22 cellular contexts compared by ENCODE assay signal in the genomic region with DNA sequence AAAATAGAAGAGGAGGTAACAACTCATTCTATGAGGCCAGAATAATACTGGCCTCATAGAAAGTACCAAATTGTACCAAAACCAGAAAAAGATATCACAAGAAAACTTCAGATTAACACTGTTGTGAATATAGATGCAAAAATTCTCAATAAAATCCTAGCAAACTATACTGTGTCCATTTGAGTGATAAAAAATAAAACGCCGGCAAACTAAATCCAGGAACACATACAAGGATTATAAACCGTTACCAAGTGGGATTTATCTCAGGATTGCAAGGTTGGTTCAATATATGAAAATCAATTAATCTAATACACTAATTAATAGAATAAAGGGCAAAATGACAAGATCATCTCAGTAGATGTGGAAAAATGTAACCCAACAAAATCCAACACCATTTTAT. TPM values are rescaled to one million over a fixed set of nuclear protein-coding genes. Genes with fewer than 3 reads are reported as not detected.
DNase-seq lines count a peak whose midpoint lies in the region; ATAC-seq, FAIRE-seq and TF ChIP-seq lines count a peak whose summit lies in the region.
"Had no signal": no experiment of that assay in that cellular context is flagged by ENCODE, and none has a peak within 500 bp of the region (broad histone marks: within the 10 kb centered on the region; RNA-seq: fewer than 3 reads in every experiment).

No MANE protein-coding gene starts in this region.

- FAIRE-seq in K562 (lab: Jason Lieb, UNC), result no peak
- FAIRE-seq: A549, GM12878, GM12892, GM18507 had no signal

- H2AFZ ChIP-seq in MM.1S (ENCODE audit: low read length), result no peak overlapping the region
- no peak overlapping the region for H2AFZ ChIP-seq in K562 (ENCODE audit: low read depth, low read length)

- in situ Hi-C loops in K562 (cut with MboI), result no loop called here

- H3K79me2 ChIP-seq in MM.1S (ENCODE audit: low read length), result no peaks in the 10 kb centered on the region
- no peaks in the 10 kb centered on the region for H3K79me2 ChIP-seq in K562 (ENCODE audit: control insufficient read depth, insufficient read depth, low read length)

- H3K27ac ChIP-seq in BLaER1 (no peak overlapping the region), MM.1S (ENCODE audit: low read length) (no peak overlapping the region), K562 (ENCODE audit: extremely low read depth, low read depth, low read length) (no peak overlapping the region)
- H3K27ac ChIP-seq: 22Rv1, A549, C4-2B had no signal

- H3K4me1 ChIP-seq in BLaER1 (peaks cover 27% of the 10 kb centered on the region), MM.1S (ENCODE audit: low read length) (peaks cover 11% of the 10 kb centered on the region; the same call in 1 of the 2 replicates), K562 (replicated peaks in 1 of 2; ENCODE audit: control insufficient read depth in 2 of 2, insufficient read depth in 2 of 2, low read length in 2 of 2) (no peaks in the 10 kb centered on the region; a peak in 2 of 5 replicates)

- H3K9me3 ChIP-seq in BLaER1, result peaks cover 14% of the 10 kb centered on the region; the same call in 1 of the 2 replicates
- no peaks in the 10 kb centered on the region for H3K9me3 ChIP-seq in MM.1S (replicated peaks; ENCODE audit: insufficient read depth, low read length)
- H3K9me3 ChIP-seq in K562 (replicated peaks; ENCODE audit: control insufficient read depth, insufficient read depth, low read depth, low read length), result no peaks in the 10 kb centered on the region

- BruUV-seq in K562 (replicated peaks; lab: Mats Ljungman, UMichigan), result no TSS peak

- no peaks in the 10 kb centered on the region for H3F3A ChIP-seq in MM.1S (ENCODE audit: insufficient read depth, low read length)

- TF ChIP-seq RAD21 in K562 (CRISPR knock-in tag; conservative IDR thresholded peaks at IDR 0.05 in 1 of 2, IDR thresholded peaks at IDR 0.05 in 1 of 2), result no peak

- no peak for DNase-seq in MM.1S
- no peak for DNase-seq in K562 (ENCODE audit: extremely low read depth in 1 of 4, low spot score in 3 of 4)
- DNase-seq in posterior cingulate gyrus, result no peak
- DNase-seq: AML-193; CD4-positive, alpha-beta T cell; CD8-positive, alpha-beta T cell; COR-L47; DMS 273 treated with DMSO at 0.1 percent for 48 hours; DMS153; DMS53; DMS79; DND-41; EL; GDM1 had no signal

- CTCF ChIA-PET in K562 (lab: Yijun Ruan, JAX; ENCODE audit: low intra/inter-chr PET ratio), result no interaction called here

- H3K36me3 ChIP-seq in BLaER1, result no peaks in the 10 kb centered on the region
- no peaks in the 10 kb centered on the region for H3K36me3 ChIP-seq in MM.1S (replicated peaks; ENCODE audit: insufficient read depth, low read length)
- no peaks in the 10 kb centered on the region for H3K36me3 ChIP-seq in K562 (ENCODE audit: control insufficient read depth, insufficient read depth, low read length)

- H3K4me3 ChIP-seq in BLaER1 (no peak overlapping the region), MM.1S (ENCODE audit: low read length) (no peak overlapping the region), K562 (no peak overlapping the region)
- H3K4me3 ChIP-seq: A549, GM12878 had no signal

- POLR2A ChIA-PET in K562 (lab: Yijun Ruan, JAX), result no interaction called here

- intact Hi-C loops in K562 (cut with micrococcal nuclease), result no loop called here
- intact Hi-C loops in posterior cingulate gyrus (cut with DNase I), result no loop called here

- no peak overlapping the region for H3K9ac ChIP-seq in BLaER1
- H3K9ac ChIP-seq in MM.1S (ENCODE audit: low read length), result no peak overlapping the region
- H3K9ac ChIP-seq in K562 (ENCODE audit: insufficient read depth in 1 of 2, low read depth in 2 of 2, low read length in 2 of 2), result no peak overlapping the region

- H3K4me2 ChIP-seq in BLaER1, result peak overlapping the region; percentile 43; the same call in 1 of the 2 replicates
- peak overlapping the region; percentile 9; the same call in 1 of the 2 replicates for H3K4me2 ChIP-seq in MM.1S (ENCODE audit: low read depth, low read length)
- H3K4me2 ChIP-seq in K562 (ENCODE audit: insufficient read depth, low read length), result no peak overlapping the region
- H3K4me2 ChIP-seq: A549 had no signal

- ATAC-seq in K562, result no peak
- ATAC-seq in HG02970 (IDR thresholded peaks at IDR 0.05; ENCODE audit: low FRiP score, unreplicated experiment), result no peak
- ATAC-seq: A549; CD8-positive, alpha-beta T cell; GM12878 had no signal

- H3K27me3 ChIP-seq in BLaER1 (peaks cover 17% of the 10 kb centered on the region), MM.1S (replicated peaks; ENCODE audit: insufficient read depth, low read length) (no peaks in the 10 kb centered on the region; the same call in 1 of the 2 replicates), K562 (ENCODE audit: control insufficient read depth in 2 of 2, insufficient read depth in 2 of 2, low read length in 2 of 2) (peaks cover 16 to 17% of the 10 kb centered on the region in 2 experiments)

- H4K20me1 ChIP-seq in BLaER1 (no peaks in the 10 kb centered on the region), MM.1S (ENCODE audit: insufficient read depth, low read length) (no peaks in the 10 kb centered on the region), K562 (replicated peaks; ENCODE audit: control insufficient read depth, insufficient read depth, low read length) (no peaks in the 10 kb centered on the region)

- no peaks in the 10 kb centered on the region for H3K9me2 ChIP-seq in MM.1S (replicated peaks; ENCODE audit: insufficient read depth, low read length)

- no peak for TF ChIP-seq POLR2A in K562 (conservative IDR thresholded peaks at IDR 0.05)

- WGBS in K562 (ENCODE audit: insufficient coverage, low coverage, missing lambda C conversion rate), result 0% methylated on average over 3 of the region's 3 CpGs

- TF ChIP-seq CTCF in MM.1S (IDR thresholded peaks at IDR 0.05; ENCODE audit: low read length) (no peak), K562 (IDR thresholded peaks at IDR 0.05 in 2 of 3, conservative IDR thresholded peaks at IDR 0.05 in 1 of 3; ENCODE audit: insufficient read depth in 2 of 3, low read depth in 1 of 3, low read length in 3 of 3) (no peak)

- no peak for TF ChIP-seq EP300 in K562 (IDR thresholded peaks at IDR 0.05; ENCODE audit: low read length)

- no peaks in the 10 kb centered on the region for H3K9me1 ChIP-seq in K562 (ENCODE audit: control insufficient read depth, insufficient read depth, low read length)

TF ChIP-seq in K562, 482 proteins besides CTCF, POLR2A, EP300 and RAD21:
- TF ChIP-seq CBX2 (IDR thresholded peaks at IDR 0.05; ENCODE audit: insufficient read depth, low read length, poor library complexity, severe bottlenecking), result peak; percentile 70
- TF ChIP-seq CBX8 (IDR thresholded peaks at IDR 0.05; ENCODE audit: borderline replicate concordance, extremely low read depth, low read depth, low read length, poor library complexity, severe bottlenecking), result peak; percentile 68
- TF ChIP-seq TAF7 (tag; IDR thresholded peaks at IDR 0.05), result no peak

RNA-seq across cellular contexts. Expression of a gene that starts 23.6 kb away (rescaled TPM):
- 21.1 and 48.4 TPM in 2 replicates for total RNA-seq in K562 (2011; cell fraction: chromatin; rRNA removed; ENCODE audit: low replicate concordance)
- 13.7 TPM in 2 replicates for total RNA-seq in K562 (2011; cell fraction: nucleolus; rRNA removed)
- total RNA-seq in K562 (2011; cell fraction: nucleoplasm; rRNA removed), result 25.1 and 36.8 TPM in 2 replicates
- 11.6 and 14.3 TPM in 2 replicates for total RNA-seq in K562 (2014; rRNA removed)
- total RNA-seq in K562 (2014; rRNA removed; fragmentation: Illumina TruSeq; extraction: Trizol), result 29.2 and 33.3 TPM in 2 replicates
- total RNA-seq in K562 (2015; rRNA removed; fragmentation: Illumina TruSeq; extraction: Trizol), result 21.4 and 21.9 TPM in 2 replicates
- 24.3 and 25.2 TPM in 2 replicates for total RNA-seq in K562 (2021)
- 41.4 and 59.3 TPM in 2 replicates for polyA plus RNA-seq in K562 (2011; rRNA removed)
- 14.6 and 20.0 TPM in 2 replicates for polyA plus RNA-seq in K562 (2011; cell fraction: cytosol; rRNA removed)
- 31.8 and 39.7 TPM in 2 replicates for polyA plus RNA-seq in K562 (2011; cell fraction: nucleus; rRNA removed)
- 15.9 and 16.2 TPM in 2 replicates for polyA plus RNA-seq in K562 (2012)
- polyA plus RNA-seq in K562 (2014; fragmentation: Illumina TruSeq; extraction: Trizol), result 26.7 and 30.1 TPM in 2 replicates
- polyA plus RNA-seq in K562 (2014; fragmentation: Nextera tagmentation; extraction: Ambion mirVana), result 10 to 100 TPM; 55.7 to 57.9 TPM
- 18.9 and 19.5 TPM in 2 replicates for polyA plus RNA-seq in K562 (2014; rRNA removed)
- polyA minus RNA-seq in K562 (2011; rRNA and poly(A)+ RNA removed), result 49.3 and 56.4 TPM in 2 replicates
- 13.7 and 22.0 TPM in 2 replicates for polyA minus RNA-seq in K562 (2011; cell fraction: cytosol; rRNA and poly(A)+ RNA removed)
- polyA minus RNA-seq in K562 (2011; cell fraction: nucleus; rRNA and poly(A)+ RNA removed), result 24.5 and 39.2 TPM in 2 replicates
